7 cellular contexts compared by ENCODE assay signal in genomic region chr7:87039717-87040299, GRCh38. TPM values are rescaled to one million over a fixed set of nuclear protein-coding genes. Genes with fewer than 3 reads are reported as not detected.
DNase-seq lines count a peak whose midpoint lies in the region; ATAC-seq and TF ChIP-seq lines count a peak whose summit lies in the region.
"Not testable (repeated sequence)": the region's sequence is repeated elsewhere in the genome, so short reads cannot be mapped to it uniquely, and the experiment has no call there.

No MANE protein-coding gene starts in this region.

- H4K20me1 ChIP-seq in H9 (ENCODE audit: control insufficient read depth, insufficient read depth, insufficient read length): not testable (repeated sequence)

- not testable (repeated sequence) for H3K27me3 Mint-ChIP-seq in H9 (ENCODE audit: low read depth); activated CD4-positive, alpha-beta memory T cell treated with anti-CD3 and anti-CD28 coated beads, Interleukin-2, amount 10 ng/mL, durations not matched to agents 7 days and 5 days; activated naive CD8-positive, alpha-beta T cell treated with anti-CD3 and anti-CD28 coated beads, Interleukin-2, amount 50 U/mL, for 24 hours; memory B cell

- not testable (repeated sequence) for TF ChIP-seq CTCF in H9 (conservative IDR thresholded peaks at IDR 0.05); gastrocnemius medialis (IDR thresholded peaks at IDR 0.05 in 4 of 5, conservative IDR thresholded peaks at IDR 0.05 in 1 of 5)

- H3K23me2 ChIP-seq in H9 (ENCODE audit: insufficient read length, low read depth, low read length, poor library complexity, severe bottlenecking): not testable (repeated sequence)

- H2AFZ ChIP-seq in H9 (ENCODE audit: low read length): not testable (repeated sequence)

- not testable (repeated sequence) for H2BK120ac ChIP-seq in H9 (ENCODE audit: low read depth, low read length, poor library complexity, severe bottlenecking)

- WGBS in H9 (ENCODE audit: extremely low coverage, insufficient read length, low lambda C conversion rate): no CpG with 5 or more reads among the region's 34 CpGs

- not testable (repeated sequence) for H4K8ac ChIP-seq in H9 (replicated peaks; ENCODE audit: insufficient read length, low read depth, low read length)

- peak overlapping the region in 3 of 4 donors; percentile 3 to 48 (median 31) for H3K4me3 ChIP-seq in gastrocnemius medialis

- not testable (repeated sequence) for H3K27me3 ChIP-seq in H9 (ENCODE audit: insufficient read depth, low read length); gastrocnemius medialis

- H3K4me1 Mint-ChIP-seq in H9: peaks cover 23 to 25% of the 10 kb centered on the region in 2 experiments
- not testable (repeated sequence) for H3K4me1 Mint-ChIP-seq in activated CD4-positive, alpha-beta memory T cell treated with anti-CD3 and anti-CD28 coated beads, Interleukin-2, amount 10 ng/mL, durations not matched to agents 7 days and 5 days; activated naive CD8-positive, alpha-beta T cell treated with anti-CD3 and anti-CD28 coated beads, Interleukin-2, amount 50 U/mL, for 24 hours; memory B cell

- H3T11ph ChIP-seq in H9 (ENCODE audit: low read length): not testable (repeated sequence)

- intact Hi-C loops in gastrocnemius medialis (cut with DNase I; ENCODE audit: low total_unique reads): not testable (repeated sequence)

- H2BK20ac ChIP-seq in H9 (ENCODE audit: low read depth, low read length, poor library complexity, severe bottlenecking): not testable (repeated sequence)

- not testable (repeated sequence) for H2BK15ac ChIP-seq in H9 (ENCODE audit: low read depth, low read length)

- H3K79me2 ChIP-seq in H9 (ENCODE audit: insufficient read depth, low read length): peaks cover 21% of the 10 kb centered on the region; the same call in 1 of the 2 replicates

- H3K27ac Mint-ChIP-seq in H9 (peak overlapping the region; percentile 99 to 100 (median 100)), memory B cell (peak overlapping the region; percentile 95)
- H3K27ac Mint-ChIP-seq in activated CD4-positive, alpha-beta memory T cell treated with anti-CD3 and anti-CD28 coated beads, Interleukin-2, amount 10 ng/mL, durations not matched to agents 7 days and 5 days: peak overlapping the region; percentile 52
- H3K27ac Mint-ChIP-seq in activated naive CD8-positive, alpha-beta T cell treated with anti-CD3 and anti-CD28 coated beads, Interleukin-2, amount 50 U/mL, for 24 hours: not testable (repeated sequence)

- not testable (repeated sequence) for TF ChIP-seq POLR2A in gastrocnemius medialis (IDR thresholded peaks at IDR 0.05)

- H2BK5ac ChIP-seq in H9 (ENCODE audit: insufficient read length, low read length): not testable (repeated sequence)

- POLR2A ChIA-PET in activated CD4-positive, alpha-beta memory T cell treated with anti-CD3 and anti-CD28 coated beads, Interleukin-2, amount 10 ng/mL, durations not matched to agents 7 days and 5 days (lab: Charles Lee): not testable (repeated sequence)

- not testable (repeated sequence) for H3K27ac ChIP-seq in H9 (ENCODE audit: insufficient read length, low read depth, low read length)
- H3K27ac ChIP-seq in epithelial cell of prostate: peak overlapping the region; percentile 33
- peak overlapping the region in 1 of 4 donors; percentile 41 for H3K27ac ChIP-seq in gastrocnemius medialis

- H3K18ac ChIP-seq in H9 (ENCODE audit: insufficient read length, low read depth, low read length): not testable (repeated sequence)

- not testable (repeated sequence) for H2BK12ac ChIP-seq in H9 (ENCODE audit: insufficient read length, low read depth, low read length)

- not testable (repeated sequence) for H4K5ac ChIP-seq in H9 (ENCODE audit: insufficient read length, low read depth, low read length)

- not testable (repeated sequence) for H3K23ac ChIP-seq in H9 (ENCODE audit: insufficient read length, low read depth, low read length)

- H3K9me3 Mint-ChIP-seq in H9: peaks cover 11 to 21% of the 10 kb centered on the region in 2 experiments
- H3K9me3 Mint-ChIP-seq in activated CD4-positive, alpha-beta memory T cell treated with anti-CD3 and anti-CD28 coated beads, Interleukin-2, amount 10 ng/mL, durations not matched to agents 7 days and 5 days; activated naive CD8-positive, alpha-beta T cell treated with anti-CD3 and anti-CD28 coated beads, Interleukin-2, amount 50 U/mL, for 24 hours; memory B cell: not testable (repeated sequence)

- not testable (repeated sequence) for H3K79me1 ChIP-seq in H9 (ENCODE audit: insufficient read depth, low read depth, low read length, poor library complexity, severe bottlenecking)

- H3K4me3 Mint-ChIP-seq in H9 (peak overlapping the region; percentile 78 to 89), memory B cell (peak overlapping the region; percentile 87)
- H3K4me3 Mint-ChIP-seq in activated CD4-positive, alpha-beta memory T cell treated with anti-CD3 and anti-CD28 coated beads, Interleukin-2, amount 10 ng/mL, durations not matched to agents 7 days and 5 days: peak overlapping the region; percentile 67
- H3K4me3 Mint-ChIP-seq in activated naive CD8-positive, alpha-beta T cell treated with anti-CD3 and anti-CD28 coated beads, Interleukin-2, amount 50 U/mL, for 24 hours: peak overlapping the region; percentile 63

- not testable (repeated sequence) for H3K14ac ChIP-seq in H9 (ENCODE audit: insufficient read depth, low read length)

- not testable (repeated sequence) for H3K4me1 ChIP-seq in H9 (ENCODE audit: insufficient read depth, low read length); gastrocnemius medialis

- H3K4me2 ChIP-seq in H9 (ENCODE audit: insufficient read depth, insufficient read length, low read length): peak overlapping the region; percentile 64

- not testable (repeated sequence) for DNase-seq in H9; epithelial cell of prostate (ENCODE audit: low read depth, low spot score); gastrocnemius medialis
- DNase-seq in NCI-H82 (lab: John Stamatoyannopoulos, UW) (peak; percentile 48), memory B cell (ENCODE audit: low spot score in 2 of 2) (peak; percentile 22 to 33)
- peak; percentile 23 for DNase-seq in activated CD4-positive, alpha-beta memory T cell treated with anti-CD3 and anti-CD28 coated beads, Interleukin-2, amount 10 ng/mL, durations not matched to agents 7 days and 5 days
- DNase-seq in activated naive CD8-positive, alpha-beta T cell treated with anti-CD3 and anti-CD28 coated beads, Interleukin-2, amount 50 U/mL, for 24 hours: peak; percentile 12

- H3K36me3 ChIP-seq in gastrocnemius medialis: not testable (repeated sequence)

- not testable (repeated sequence) for H3K56ac ChIP-seq in H9 (ENCODE audit: insufficient read length, low read depth, low read length)

- peaks cover 0 to 14% (median 3%) of the 10 kb centered on the region in 3 experiments; a peak in 6 of 7 replicates for H3K36me3 Mint-ChIP-seq in H9 (ENCODE audit: insufficient read depth in 1 of 3, low read depth in 3 of 3)
- not testable (repeated sequence) for H3K36me3 Mint-ChIP-seq in activated CD4-positive, alpha-beta memory T cell treated with anti-CD3 and anti-CD28 coated beads, Interleukin-2, amount 10 ng/mL, durations not matched to agents 7 days and 5 days (ENCODE audit: low read depth); activated naive CD8-positive, alpha-beta T cell treated with anti-CD3 and anti-CD28 coated beads, Interleukin-2, amount 50 U/mL, for 24 hours (ENCODE audit: low read depth); memory B cell

- H3K9ac ChIP-seq in H9 (ENCODE audit: extremely low read depth, insufficient read length, low read length): peak overlapping the region; percentile 88

- not testable (repeated sequence) for H4K91ac ChIP-seq in H9 (ENCODE audit: insufficient read length, low read depth, low read length)

- not testable (repeated sequence) for H3K4ac ChIP-seq in H9 (ENCODE audit: low read depth, low read length)

- ATAC-seq in activated naive CD8-positive, alpha-beta T cell treated with anti-CD3 and anti-CD28 coated beads, Interleukin-2, amount 50 U/mL, for 24 hours; gastrocnemius medialis: not testable (repeated sequence)
- peak; percentile 26 for ATAC-seq in memory B cell (ENCODE audit: low read depth)

- CTCF ChIA-PET in activated CD4-positive, alpha-beta memory T cell treated with anti-CD3 and anti-CD28 coated beads, Interleukin-2, amount 10 ng/mL, durations not matched to agents 7 days and 5 days (lab: Charles Lee): not testable (repeated sequence)

- in situ Hi-C loops in gastrocnemius medialis (cut with MboI; ENCODE audit: low sequenced_read_pairs in 4 of 4): not testable (repeated sequence)

- not testable (repeated sequence) for H2AK5ac ChIP-seq in H9 (ENCODE audit: insufficient read length, low read length)

- H3K9me3 ChIP-seq in H9 (ENCODE audit: control insufficient read depth, low read depth, low read length); gastrocnemius medialis: not testable (repeated sequence)

RNA-seq across cellular contexts. Expression of gene ELAPOR2, which starts 19.6 kb away (rescaled TPM):
- total RNA-seq in H9 (2021) (36.8 and 39.0 TPM in 2 replicates), gastrocnemius medialis (10 to 100 TPM in 1 of 4 donors, 1 to 10 TPM in 3; 2.3 to 10.5 (median 3.8) TPM)
- 1 to 10 TPM; 2.5 to 3.9 TPM for total RNA-seq in activated CD4-positive, alpha-beta memory T cell treated with anti-CD3 and anti-CD28 coated beads, Interleukin-2, amount 10 ng/mL, durations not matched to agents 7 days and 5 days
